ENCODE assay signal across 1 cellular context in the genomic region with DNA sequence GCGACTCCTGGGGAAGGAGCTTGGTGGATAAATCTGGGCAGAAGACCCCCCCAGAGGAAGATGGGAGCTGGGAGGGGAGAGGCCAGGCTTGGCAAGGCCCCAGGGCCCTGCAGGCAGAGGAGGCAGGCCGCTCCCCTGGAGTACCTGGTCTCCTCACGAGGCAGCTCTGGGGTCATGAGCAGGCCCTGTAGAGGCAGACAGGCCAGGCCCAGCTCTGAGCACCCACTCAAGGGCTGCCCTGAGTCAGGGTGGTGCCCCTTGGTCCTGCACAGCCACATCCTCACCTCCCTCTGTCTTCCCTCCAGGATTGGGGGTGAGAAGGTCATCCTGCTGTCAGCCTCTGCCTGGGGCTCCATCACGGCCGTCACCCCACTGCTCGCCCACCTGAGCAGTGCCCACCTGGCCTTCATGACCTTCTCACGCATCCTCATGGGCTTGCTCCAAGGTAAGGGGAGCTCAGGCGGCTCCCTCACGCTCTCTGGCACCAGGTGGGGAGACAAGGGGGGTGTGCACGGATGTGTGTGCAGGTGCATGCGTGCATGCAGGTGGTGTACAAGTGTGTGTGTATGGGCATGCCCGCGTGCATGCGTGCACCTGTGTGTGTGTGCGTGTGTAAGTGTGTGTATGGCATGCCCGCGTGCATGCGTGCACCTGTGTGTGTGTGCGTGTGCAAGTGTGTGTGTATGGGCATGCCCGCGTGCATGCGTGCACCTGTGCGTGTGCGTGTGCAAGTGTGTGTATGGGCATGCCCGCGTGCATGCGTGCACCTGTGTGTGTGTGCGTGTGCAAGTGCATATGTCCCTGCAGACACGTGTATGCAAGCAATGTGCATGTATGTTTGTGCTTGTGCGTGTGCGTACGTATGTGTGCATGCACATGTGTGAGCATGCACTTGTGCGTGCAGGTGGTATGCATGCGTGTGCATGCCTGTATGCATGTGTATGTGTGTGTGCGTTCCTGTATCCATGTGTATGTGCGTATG.
TF ChIP-seq lines count a peak whose summit lies in the region.

No MANE protein-coding gene starts in this region.

TF ChIP-seq in HepG2, 621 proteins besides CTCF, POLR2A, EP300 and RAD21 (continued from another document):
- TF ChIP-seq, protein P1, sequence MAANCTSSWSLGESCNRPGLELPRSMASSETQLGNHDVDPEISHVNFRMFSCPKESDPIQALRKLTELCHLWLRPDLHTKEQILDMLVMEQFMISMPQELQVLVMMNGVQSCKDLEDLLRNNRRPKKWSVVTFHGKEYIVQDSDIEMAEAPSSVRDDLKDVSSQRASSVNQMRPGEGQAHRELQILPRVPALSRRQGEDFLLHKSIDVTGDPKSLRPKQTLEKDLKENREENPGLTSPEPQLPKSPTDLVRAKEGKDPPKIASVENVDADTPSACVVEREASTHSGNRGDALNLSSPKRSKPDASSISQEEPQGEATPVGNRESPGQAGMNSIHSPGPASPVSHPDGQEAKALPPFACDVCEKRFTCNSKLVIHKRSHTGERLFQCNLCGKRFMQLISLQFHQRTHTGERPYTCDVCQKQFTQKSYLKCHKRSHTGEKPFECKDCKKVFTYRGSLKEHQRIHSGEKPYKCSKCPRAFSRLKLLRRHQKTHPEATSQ (CRISPR knock-in tag; IDR thresholded peaks at IDR 0.05; ENCODE audit: borderline replicate concordance), result no peak
- TF ChIP-seq SP140L (CRISPR knock-in tag; IDR thresholded peaks at IDR 0.05; ENCODE audit: borderline replicate concordance), result no peak
- no peak for TF ChIP-seq ZNF30 (CRISPR knock-in tag; IDR thresholded peaks at IDR 0.05)
- no peak for TF ChIP-seq ZNF607 (CRISPR knock-in tag; IDR thresholded peaks at IDR 0.05; ENCODE audit: borderline replicate concordance)
- TF ChIP-seq KLF13 (CRISPR knock-in tag; IDR thresholded peaks at IDR 0.05), result no peak
- TF ChIP-seq HOMEZ (CRISPR knock-in tag; IDR thresholded peaks at IDR 0.05; ENCODE audit: low read depth), result no peak
- no peak for TF ChIP-seq CBX2 (IDR thresholded peaks at IDR 0.05; ENCODE audit: low read depth, low read length)
- no peak for TF ChIP-seq CBX2 (CRISPR knock-in tag; IDR thresholded peaks at IDR 0.05; ENCODE audit: low read depth)
- no peak for TF ChIP-seq FOXA3 (CRISPR knock-in tag; IDR thresholded peaks at IDR 0.05)
- no peak for TF ChIP-seq HOXD1 (CRISPR knock-in tag; IDR thresholded peaks at IDR 0.05)
- no peak for TF ChIP-seq RFXANK (CRISPR knock-in tag; IDR thresholded peaks at IDR 0.05)
- peak; percentile 40; the same call in 1 of the 2 replicates for TF ChIP-seq NRL (CRISPR knock-in tag; IDR thresholded peaks at IDR 0.05; ENCODE audit: borderline replicate concordance)
